8 cellular contexts compared by ENCODE assay signal in genomic region chr7:6448943-6449543, GRCh38. TPM values are rescaled to one million over a fixed set of nuclear protein-coding genes. Genes with fewer than 3 reads are reported as not detected.
DNase-seq lines count a peak whose midpoint lies in the region; ATAC-seq and TF ChIP-seq lines count a peak whose summit lies in the region.

No MANE protein-coding gene starts in this region.

- TF ChIP-seq CTCF in KMS-11 (conservative IDR thresholded peaks at IDR 0.05; ENCODE audit: low read depth, low read length) (no peak), brain microvascular endothelial cell (IDR thresholded peaks at IDR 0.05; ENCODE audit: low read depth, low read length, missing control alignments) (no peak), natural killer cell (IDR thresholded peaks at IDR 0.05) (no peak)

- intact Hi-C loops in natural killer cell (cut with micrococcal nuclease) (no loop called here), cardiac septum (cut with DNase I) (no loop called here)

- peak overlapping the region; percentile 60 for H3K4me3 Mint-ChIP-seq in natural killer cell

- ATAC-seq in natural killer cell (no peak), HG02852 (IDR thresholded peaks at IDR 0.05; ENCODE audit: unreplicated experiment) (no peak), HG02610 (IDR thresholded peaks at IDR 0.05; ENCODE audit: unreplicated experiment) (no peak)

- H3K9me3 ChIP-seq in BLaER1, result peaks cover under 1% of the 10 kb centered on the region; the same call in 1 of the 2 replicates

- peaks cover 36% of the 10 kb centered on the region for H3K4me1 ChIP-seq in BLaER1
- H3K4me1 ChIP-seq in KMS-11 (ENCODE audit: low read depth, poor library complexity, severe bottlenecking), result peaks cover 3% of the 10 kb centered on the region

- 0 out of 2 replicates have a peak overlapping the region, but pooled peaks have one; percentile 5 for H3K27ac ChIP-seq in BLaER1
- no peak overlapping the region for H3K27ac ChIP-seq in KMS-11
- H3K27ac ChIP-seq in brain microvascular endothelial cell, result peak overlapping the region; percentile 37

- H4K20me1 ChIP-seq in BLaER1 (peaks cover 31% of the 10 kb centered on the region), KMS-11 (ENCODE audit: insufficient read depth) (no peaks in the 10 kb centered on the region)

- H3K9me3 Mint-ChIP-seq in natural killer cell, result no peaks in the 10 kb centered on the region

- H3K27ac Mint-ChIP-seq in natural killer cell, result peak overlapping the region; percentile 43 to 95

- H3K36me3 Mint-ChIP-seq in natural killer cell, result no peaks in the 10 kb centered on the region

- H3K4me3 ChIP-seq in BLaER1 (peak overlapping the region; percentile 99), KMS-11 (IDR thresholded peaks at IDR 0.05; ENCODE audit: insufficient read depth, low read depth, low read length) (no peak overlapping the region), brain microvascular endothelial cell (ENCODE audit: low read depth, low read length) (no peak overlapping the region)

- peaks cover 21% of the 10 kb centered on the region for H3K36me3 ChIP-seq in BLaER1
- no peaks in the 10 kb centered on the region; the same call in 1 of the 2 replicates for H3K36me3 ChIP-seq in KMS-11 (ENCODE audit: insufficient read depth)
- peaks cover 11% of the 10 kb centered on the region for H3K36me3 ChIP-seq in brain microvascular endothelial cell (replicated peaks)

- H3K4me2 ChIP-seq in BLaER1 (peak overlapping the region; percentile 88), KMS-11 (peak overlapping the region; percentile 71; the same call in 1 of the 2 replicates)

- DNase-seq in brain microvascular endothelial cell (no peak), natural killer cell (no peak), cardiac septum (ENCODE audit: low spot score) (no peak)
- DNase-seq in stimulated activated CD4-positive, alpha-beta T cell treated with anti-CD3 and anti-CD28 coated beads, Interleukin-4, amount 100 ng/mL, for 1 hour, result no peak

- H2AFZ ChIP-seq in KMS-11 (ENCODE audit: low read depth), result no peak overlapping the region

- H3K9ac ChIP-seq in BLaER1 (peak overlapping the region; percentile 99; the same call in 1 of the 2 replicates), KMS-11 (no peak overlapping the region)

- H3K27me3 ChIP-seq in BLaER1 (no peaks in the 10 kb centered on the region), KMS-11 (ENCODE audit: insufficient read depth, low read depth) (no peaks in the 10 kb centered on the region), brain microvascular endothelial cell (replicated peaks) (no peaks in the 10 kb centered on the region)

- peaks cover 24% of the 10 kb centered on the region; the same call in 1 of the 2 replicates for H3K79me2 ChIP-seq in KMS-11 (ENCODE audit: insufficient read depth, low read depth)

- H3K4me1 Mint-ChIP-seq in natural killer cell, result peaks cover 20 to 27% of the 10 kb centered on the region in 2 donors

- in situ Hi-C loops in brain microvascular endothelial cell (cut with HindIII; ENCODE audit: low pct_ligation_motif_present, low sequenced_read_pairs), result no loop called here

- H3K27me3 Mint-ChIP-seq in natural killer cell (ENCODE audit: low read depth in 2 of 2), result no peaks in the 10 kb centered on the region

RNA-seq across cellular contexts. Expression of gene DAGLB, which starts 1.3 kb away (rescaled TPM):
- 10 to 100 TPM; 20.3 to 25.6 (median 25.2) TPM for total RNA-seq in natural killer cell
- total RNA-seq in cardiac septum, result 7.3 TPM

RNA-seq across cellular contexts. Expression of gene KDELR2, which starts 34.9 kb away (rescaled TPM):
- 10 to 100 TPM; 56.2 to 60.2 (median 58.5) TPM for total RNA-seq in natural killer cell
- total RNA-seq in cardiac septum, result 61.2 TPM
